In genomic region chr12:116673713-116674112, GRCh38 we compare ENCODE assay signal across 10 cellular contexts.
DNase-seq lines count a peak whose midpoint lies in the region; ATAC-seq and TF ChIP-seq lines count a peak whose summit lies in the region.
"Had no signal": no experiment of that assay in that cellular context is flagged by ENCODE, and none has a peak within 500 bp of the region (broad histone marks: within the 10 kb centered on the region; RNA-seq: fewer than 3 reads in every experiment).

No MANE protein-coding gene starts in this region.

- peak; percentile 21 for ATAC-seq in HG02885 (IDR thresholded peaks at IDR 0.05; ENCODE audit: poor library complexity, unreplicated experiment)
- ATAC-seq in activated B cell treated with CpG ODN at 0.5 μM for 24 hours (ENCODE audit: low read depth): no peak
- ATAC-seq in natural killer cell: peak in 1 of 3 donors; percentile 8
- no peak for ATAC-seq in GM19463 (IDR thresholded peaks at IDR 0.05; ENCODE audit: unreplicated experiment)

- TF ChIP-seq CTCF in activated B cell treated with CpG ODN at 0.5 μM for 24 hours (IDR thresholded peaks at IDR 0.05): no peak
- TF ChIP-seq CTCF in natural killer cell (IDR thresholded peaks at IDR 0.05): no peak
- no peak for TF ChIP-seq CTCF in ascending aorta (IDR thresholded peaks at IDR 0.05)
- TF ChIP-seq CTCF in tibial artery (IDR thresholded peaks at IDR 0.05): no peak

- H3K4me3 Mint-ChIP-seq in activated CD4-positive, alpha-beta T cell treated with anti-CD3 and anti-CD28 coated beads, Interleukin-2, amount 10 ng/mL, durations not matched to agents 24 days and 14 days: peak overlapping the region; percentile 36
- peak overlapping the region; percentile 13 for H3K4me3 Mint-ChIP-seq in activated B cell treated with CpG ODN at 0.5 μM for 24 hours
- peak overlapping the region; percentile 8 for H3K4me3 Mint-ChIP-seq in natural killer cell
- H3K4me3 Mint-ChIP-seq: brain had no signal

- H3K36me3 ChIP-seq in ascending aorta (no peaks in the 10 kb centered on the region), tibial artery (no peaks in the 10 kb centered on the region)

- peak overlapping the region; percentile 85 for H3K27ac Mint-ChIP-seq in activated CD4-positive, alpha-beta T cell treated with anti-CD3 and anti-CD28 coated beads, Interleukin-2, amount 10 ng/mL, durations not matched to agents 24 days and 14 days
- H3K27ac Mint-ChIP-seq in activated B cell treated with CpG ODN at 0.5 μM for 24 hours (no peak overlapping the region), natural killer cell (no peak overlapping the region)

- no peaks in the 10 kb centered on the region for H3K4me1 ChIP-seq in ascending aorta
- H3K4me1 ChIP-seq in tibial artery: peaks cover 0 to 9% (median 6%) of the 10 kb centered on the region in 4 donors

- H3K27me3 ChIP-seq in ascending aorta (no peaks in the 10 kb centered on the region), tibial artery (no peaks in the 10 kb centered on the region)

- no peaks in the 10 kb centered on the region for H3K36me3 Mint-ChIP-seq in activated CD4-positive, alpha-beta T cell treated with anti-CD3 and anti-CD28 coated beads, Interleukin-2, amount 10 ng/mL, durations not matched to agents 24 days and 14 days (ENCODE audit: low read depth)
- H3K36me3 Mint-ChIP-seq in activated B cell treated with CpG ODN at 0.5 μM for 24 hours (ENCODE audit: low read depth) (no peaks in the 10 kb centered on the region), natural killer cell (no peaks in the 10 kb centered on the region)
- H3K36me3 Mint-ChIP-seq: brain had no signal

- CTCF ChIA-PET in activated B cell treated with CpG ODN at 0.5 μM for 24 hours (lab: Charles Lee): interaction anchor here (0.9 to 1.3 kb wide), 2 partner anchors 14 to 27 kb away, joined by 3 to 4 read pairs; no protein-coding TSS in a partner anchor

- H3K27ac ChIP-seq in ascending aorta (no peak overlapping the region), tibial artery (no peak overlapping the region)

- peak; percentile 70 for DNase-seq in activated CD4-positive, alpha-beta T cell treated with anti-CD3 and anti-CD28 coated beads, Interleukin-2, amount 10 ng/mL, durations not matched to agents 24 days and 14 days
- DNase-seq in activated CD4-positive, alpha-beta T cell treated with anti-CD3 and anti-CD28 coated beads, Interleukin-2, amount 50 U/mL, for 1 hour: no peak
- DNase-seq in activated B cell treated with CpG ODN at 0.5 μM for 24 hours (no peak), natural killer cell (no peak), ascending aorta (ENCODE audit: low spot score in 2 of 2) (no peak), tibial artery (no peak)
- DNase-seq: NCI-H2107 had no signal

- intact Hi-C loops in activated CD4-positive, alpha-beta T cell treated with anti-CD3 and anti-CD28 coated beads, Interleukin-2, amount 10 ng/mL, durations not matched to agents 24 days and 14 days (cut with micrococcal nuclease): loop anchor here (2.0 kb wide), 1 partner anchor 397 kb away; the partner anchor contains the start of gene MED13L
- intact Hi-C loops in activated B cell treated with CpG ODN at 0.5 μM for 24 hours (cut with micrococcal nuclease) (no loop called here), natural killer cell (cut with micrococcal nuclease) (no loop called here), ascending aorta (cut with DNase I) (no loop called here), tibial artery (cut with DNase I; ENCODE audit: low total_unique reads) (no loop called here)

- H3K4me3 ChIP-seq in ascending aorta (no peak overlapping the region), tibial artery (no peak overlapping the region)

- H3K9me3 ChIP-seq in ascending aorta: no peaks in the 10 kb centered on the region
- no peaks in the 10 kb centered on the region for H3K9me3 ChIP-seq in tibial artery

- POLR2A ChIA-PET in activated B cell treated with CpG ODN at 0.5 μM for 24 hours (lab: Charles Lee): interaction anchor here (0.6 to 2.3 kb wide), 3 partner anchors 14 to 397 kb away, joined by 3 to 7 read pairs (median 7); partner anchors contain the start of gene MAP1LC3B2

- H3K27me3 Mint-ChIP-seq in activated CD4-positive, alpha-beta T cell treated with anti-CD3 and anti-CD28 coated beads, Interleukin-2, amount 10 ng/mL, durations not matched to agents 24 days and 14 days: no peaks in the 10 kb centered on the region
- H3K27me3 Mint-ChIP-seq in activated B cell treated with CpG ODN at 0.5 μM for 24 hours: no peaks in the 10 kb centered on the region
- H3K27me3 Mint-ChIP-seq in natural killer cell (ENCODE audit: low read depth in 2 of 2): peaks cover 14 to 18% of the 10 kb centered on the region in 2 donors

- peaks cover 42% of the 10 kb centered on the region for H3K4me1 Mint-ChIP-seq in activated CD4-positive, alpha-beta T cell treated with anti-CD3 and anti-CD28 coated beads, Interleukin-2, amount 10 ng/mL, durations not matched to agents 24 days and 14 days
- H3K4me1 Mint-ChIP-seq in activated B cell treated with CpG ODN at 0.5 μM for 24 hours (peaks cover 71% of the 10 kb centered on the region), natural killer cell (peaks cover 15 to 22% of the 10 kb centered on the region in 2 donors)

- no peaks in the 10 kb centered on the region for H3K9me3 Mint-ChIP-seq in activated CD4-positive, alpha-beta T cell treated with anti-CD3 and anti-CD28 coated beads, Interleukin-2, amount 10 ng/mL, durations not matched to agents 24 days and 14 days
- H3K9me3 Mint-ChIP-seq in activated B cell treated with CpG ODN at 0.5 μM for 24 hours (peaks cover 5% of the 10 kb centered on the region), natural killer cell (no peaks in the 10 kb centered on the region)
